ENCODE assay signal across 1 cellular context in genomic region chr17:59785091-59785799, GRCh38.
TF ChIP-seq lines count a peak whose summit lies in the region.

No MANE protein-coding gene starts in this region.

TF ChIP-seq in K562, 482 proteins besides CTCF, POLR2A, EP300 and RAD21 (continued from another document):
- TF ChIP-seq KLF6 (CRISPR knock-in tag; IDR thresholded peaks at IDR 0.05; ENCODE audit: borderline replicate concordance) (no peak), NR4A1 (CRISPR knock-in tag; IDR thresholded peaks at IDR 0.05) (no peak), NR4A1 (tag; IDR thresholded peaks at IDR 0.05) (0 out of 2 replicates have a peak, but pooled peaks have one; percentile 31)
